ENCODE assay signal across 13 cellular contexts in the genomic region with DNA sequence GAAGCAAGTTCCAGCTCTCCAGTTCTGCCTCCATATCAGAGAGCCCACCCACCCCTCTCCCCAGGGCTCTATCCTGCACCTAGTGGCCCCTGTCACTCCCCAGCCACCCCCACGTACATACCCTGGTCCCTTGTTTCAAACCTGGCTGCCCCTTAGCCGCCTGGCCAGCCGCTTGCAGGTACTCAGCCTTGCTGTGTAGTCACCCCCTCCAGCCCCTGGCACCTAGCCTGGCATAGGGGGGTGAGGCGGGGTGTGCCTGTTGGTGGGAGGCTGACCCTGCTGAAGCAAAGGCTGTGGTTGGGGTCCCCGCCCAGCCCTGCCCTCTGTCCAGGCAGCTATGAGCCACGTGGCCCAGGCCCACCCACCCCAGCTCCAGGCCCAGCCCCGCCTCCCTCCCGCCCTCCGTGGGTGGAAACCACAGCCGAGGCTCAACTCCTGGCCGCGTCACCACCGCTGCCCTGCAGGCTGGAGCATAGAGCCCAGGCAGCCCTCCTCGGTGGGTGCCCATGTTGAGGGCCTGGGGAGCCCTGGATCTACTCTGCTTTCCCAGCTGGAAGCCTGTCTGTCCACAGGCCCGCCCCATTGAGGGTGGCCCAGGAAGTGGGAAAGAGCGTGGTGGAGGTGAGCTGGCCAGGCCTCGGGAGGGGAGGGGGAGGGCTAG. TPM values are rescaled to one million over a fixed set of nuclear protein-coding genes. Genes with fewer than 3 reads are reported as not detected.
DNase-seq lines count a peak whose midpoint lies in the region; ATAC-seq, FAIRE-seq and TF ChIP-seq lines count a peak whose summit lies in the region.
"Had no signal": no experiment of that assay in that cellular context is flagged by ENCODE, and none has a peak within 500 bp of the region (broad histone marks: within the 10 kb centered on the region; RNA-seq: fewer than 3 reads in every experiment).

No MANE protein-coding gene starts in this region.

- peak; percentile 44 for ATAC-seq in activated T-helper 17 cell treated with anti-CD3 and anti-CD28 coated beads, Interleukin-2, amount 50 U/mL, for 72 hours (replicated peaks)
- ATAC-seq: stimulated activated effector memory CD8-positive, alpha-beta T cell treated with anti-CD3 and anti-CD28 coated beads, Interleukin-12 subunit alpha, Interleukin-12 subunit beta, amount 100 ng/mL, for 72 hours had no signal

- H3K4me3 ChIP-seq in keratinocyte (ENCODE audit: control insufficient read depth in 2 of 3, extremely low read depth in 1 of 3, insufficient read depth in 2 of 3, low read depth in 1 of 3, low read length in 3 of 3) = no peak overlapping the region

- peak overlapping the region; percentile 3 for H3K4me2 ChIP-seq in keratinocyte (ENCODE audit: control insufficient read depth, extremely low read depth, insufficient read depth, low read depth, low read length)

- no peaks in the 10 kb centered on the region for H3K27me3 Mint-ChIP-seq in activated T-helper 17 cell treated with anti-CD3 and anti-CD28 coated beads, Interleukin-2, amount 50 U/mL, for 72 hours
- peaks cover 2 to 8% (median 2%) of the 10 kb centered on the region in 3 donors for H3K27me3 Mint-ChIP-seq in immature natural killer cell (ENCODE audit: low read depth in 3 of 3)
- H3K27me3 Mint-ChIP-seq: activated naive CD4-positive, alpha-beta T cell treated with anti-CD3 and anti-CD28 coated beads, Interleukin-2, amount 50 U/mL, for 24 hours had no signal

- H3K9me1 ChIP-seq in keratinocyte (ENCODE audit: control insufficient read depth, extremely low read depth, insufficient read depth, low read length) = peaks cover 4% of the 10 kb centered on the region

- no peaks in the 10 kb centered on the region for H3K9me3 ChIP-seq in keratinocyte (ENCODE audit: control insufficient read depth, low read depth, low read length)

- peaks cover 3% of the 10 kb centered on the region for H4K20me1 ChIP-seq in keratinocyte (ENCODE audit: control insufficient read depth, extremely low read depth, insufficient read depth, low read length)

- H3K9ac ChIP-seq in keratinocyte (ENCODE audit: control insufficient read depth, extremely low read depth, insufficient read depth, low read length) = no peak overlapping the region

- no peaks in the 10 kb centered on the region for H3K9me3 Mint-ChIP-seq in activated T-helper 17 cell treated with anti-CD3 and anti-CD28 coated beads, Interleukin-2, amount 50 U/mL, for 72 hours
- H3K9me3 Mint-ChIP-seq in immature natural killer cell = no peaks in the 10 kb centered on the region
- H3K9me3 Mint-ChIP-seq: activated naive CD4-positive, alpha-beta T cell treated with anti-CD3 and anti-CD28 coated beads, Interleukin-2, amount 50 U/mL, for 24 hours; stimulated activated effector memory CD8-positive, alpha-beta T cell treated with anti-CD3 and anti-CD28 coated beads, Interleukin-12 subunit alpha, Interleukin-12 subunit beta, amount 100 ng/mL, for 72 hours had no signal

- H3K36me3 ChIP-seq in keratinocyte (ENCODE audit: control insufficient read depth in 2 of 2, extremely low read depth in 1 of 2, insufficient read depth in 2 of 2, low read length in 2 of 2) = no peaks in the 10 kb centered on the region

- no peak for TF ChIP-seq CTCF in keratinocyte (optimal IDR thresholded peaks at IDR 0.05 in 1 of 3, IDR thresholded peaks at IDR 0.05 in 1 of 3, conservative IDR thresholded peaks at IDR 0.05 in 1 of 3; ENCODE audit: extremely low read depth in 1 of 3, insufficient read depth in 2 of 3, low read length in 3 of 3)

- dilution Hi-C loops in keratinocyte (cut with MboI; ENCODE audit: extremely low pct_ligation_motif_present, low sequenced_read_pairs) = no loop called here

- FAIRE-seq in keratinocyte (lab: Jason Lieb, UNC) (no peak), RCC 7860 (lab: Jason Lieb, UNC) (no peak)
- FAIRE-seq: endometrium had no signal

- no peaks in the 10 kb centered on the region for H3K36me3 Mint-ChIP-seq in activated T-helper 17 cell treated with anti-CD3 and anti-CD28 coated beads, Interleukin-2, amount 50 U/mL, for 72 hours (ENCODE audit: low read depth)
- H3K36me3 Mint-ChIP-seq in immature natural killer cell = no peaks in the 10 kb centered on the region
- H3K36me3 Mint-ChIP-seq: activated naive CD4-positive, alpha-beta T cell treated with anti-CD3 and anti-CD28 coated beads, Interleukin-2, amount 50 U/mL, for 24 hours had no signal

- no peak overlapping the region for H3K27ac Mint-ChIP-seq in activated T-helper 17 cell treated with anti-CD3 and anti-CD28 coated beads, Interleukin-2, amount 50 U/mL, for 72 hours
- no peak overlapping the region for H3K27ac Mint-ChIP-seq in immature natural killer cell
- H3K27ac Mint-ChIP-seq: activated naive CD4-positive, alpha-beta T cell treated with anti-CD3 and anti-CD28 coated beads, Interleukin-2, amount 50 U/mL, for 24 hours; stimulated activated effector memory CD8-positive, alpha-beta T cell treated with anti-CD3 and anti-CD28 coated beads, Interleukin-12 subunit alpha, Interleukin-12 subunit beta, amount 100 ng/mL, for 72 hours had no signal

- DNase-seq in ELR (ENCODE audit: low read depth) = peak; percentile 18
- no peak for DNase-seq in keratinocyte (ENCODE audit: low read depth, low spot score)
- peak; percentile 39 for DNase-seq in stimulated activated CD8-positive, alpha-beta memory T cell treated with anti-CD3 and anti-CD28 coated beads, Interleukin-4, amount 100 ng/mL, for 48 hours
- no peak for DNase-seq in MV-4-11 (lab: John Stamatoyannopoulos, UW)
- DNase-seq in immature natural killer cell = no peak
- no peak for DNase-seq in RCC 7860 (ENCODE audit: low spot score)
- DNase-seq: GDM1, NCI-H187 had no signal

- H3K4me3 Mint-ChIP-seq in activated T-helper 17 cell treated with anti-CD3 and anti-CD28 coated beads, Interleukin-2, amount 50 U/mL, for 72 hours = no peak overlapping the region
- no peak overlapping the region for H3K4me3 Mint-ChIP-seq in immature natural killer cell
- H3K4me3 Mint-ChIP-seq: activated naive CD4-positive, alpha-beta T cell treated with anti-CD3 and anti-CD28 coated beads, Interleukin-2, amount 50 U/mL, for 24 hours; stimulated activated effector memory CD8-positive, alpha-beta T cell treated with anti-CD3 and anti-CD28 coated beads, Interleukin-12 subunit alpha, Interleukin-12 subunit beta, amount 100 ng/mL, for 72 hours had no signal

- no peak overlapping the region for H3K27ac ChIP-seq in keratinocyte (ENCODE audit: control insufficient read depth, insufficient read depth, low read length)

- H2AFZ ChIP-seq in keratinocyte (ENCODE audit: control insufficient read depth, low read length) = no peak overlapping the region

- H3K4me1 Mint-ChIP-seq in activated T-helper 17 cell treated with anti-CD3 and anti-CD28 coated beads, Interleukin-2, amount 50 U/mL, for 72 hours = peaks cover 13% of the 10 kb centered on the region
- H3K4me1 Mint-ChIP-seq in immature natural killer cell = peaks cover 37 to 49% of the 10 kb centered on the region in 2 donors

- peaks cover 49% of the 10 kb centered on the region for H3K4me1 ChIP-seq in keratinocyte (ENCODE audit: control insufficient read depth, extremely low read depth, insufficient read depth, low read length)

- peaks cover 61% of the 10 kb centered on the region for H3K79me2 ChIP-seq in keratinocyte (ENCODE audit: control insufficient read depth, insufficient read depth, low read length)

- H3K27me3 ChIP-seq in keratinocyte (ENCODE audit: control insufficient read depth, extremely low read depth, insufficient read depth, low read length) = no peaks in the 10 kb centered on the region

RNA-seq across cellular contexts. Expression of a gene that starts 30.8 kb away (rescaled TPM):
- 10 to 100 TPM; 17.8 to 18.4 TPM for total RNA-seq in activated T-helper 17 cell treated with anti-CD3 and anti-CD28 coated beads, Interleukin-2, amount 50 U/mL, for 72 hours
- polyA plus RNA-seq in keratinocyte (9.8 to 17.4 TPM (median 11.2 TPM) in 3 replicates), immature natural killer cell (1 to 10 TPM in 2 of 3 donors, under 1 TPM in 1; 0.68 to 2.1 (median 1.5) TPM)
- 6.2 TPM for polyA plus RNA-seq in keratinocyte (2011; ENCODE audit: low read depth)
- polyA plus RNA-seq in keratinocyte (2011; cell fraction: cytosol; rRNA removed) = 11.7 and 28.7 TPM in 2 replicates
- 13.9 and 23.4 TPM in 2 replicates for polyA plus RNA-seq in keratinocyte (2011; cell fraction: nucleus; rRNA removed)
- polyA plus RNA-seq in keratinocyte (2012; ENCODE audit: low replicate concordance) = 16.8 and 24.1 TPM in 2 replicates
- polyA minus RNA-seq in keratinocyte = 14.1 to 49.3 TPM (median 15.5 TPM) in 3 replicates
- 48.3 TPM for polyA minus RNA-seq in keratinocyte (2011; cell fraction: cytosol; rRNA and poly(A)+ RNA removed)
- polyA minus RNA-seq in keratinocyte (2011; cell fraction: nucleus; rRNA and poly(A)+ RNA removed) = 15.3 and 16.8 TPM in 2 replicates

RNA-seq across cellular contexts. Expression of a gene that starts 40.4 kb away (rescaled TPM):
- not detected for total RNA-seq in activated T-helper 17 cell treated with anti-CD3 and anti-CD28 coated beads, Interleukin-2, amount 50 U/mL, for 72 hours
- polyA plus RNA-seq in keratinocyte (2.3 to 6.0 TPM (median 2.8 TPM) in 3 replicates), immature natural killer cell (not detected)
- 45.2 TPM for polyA plus RNA-seq in keratinocyte (2011; ENCODE audit: low read depth)
- 3.4 and 7.5 TPM in 2 replicates for polyA plus RNA-seq in keratinocyte (2011; cell fraction: cytosol; rRNA removed)
- 5.6 and 8.5 TPM in 2 replicates for polyA plus RNA-seq in keratinocyte (2011; cell fraction: nucleus; rRNA removed)
- 3.4 and 134 TPM in 2 replicates for polyA plus RNA-seq in keratinocyte (2012; ENCODE audit: low replicate concordance)
- polyA minus RNA-seq in keratinocyte = 3.1 to 9.1 TPM (median 3.8 TPM) in 3 replicates
- polyA minus RNA-seq in keratinocyte (2011; cell fraction: cytosol; rRNA and poly(A)+ RNA removed) = 4.6 TPM
- polyA minus RNA-seq in keratinocyte (2011; cell fraction: nucleus; rRNA and poly(A)+ RNA removed) = 3.6 and 5.6 TPM in 2 replicates
- total RNA-seq: liver had no signal
- polyA plus RNA-seq: liver had no signal

RNA-seq across cellular contexts. Expression of a gene that starts 47.7 kb away (rescaled TPM):
- total RNA-seq in activated T-helper 17 cell treated with anti-CD3 and anti-CD28 coated beads, Interleukin-2, amount 50 U/mL, for 72 hours = not detected
- not detected in 3 replicates for polyA plus RNA-seq in keratinocyte
- not detected for polyA plus RNA-seq in keratinocyte (2011; ENCODE audit: low read depth)
- polyA plus RNA-seq in keratinocyte (2011; cell fraction: cytosol; rRNA removed) = not detected in 2 replicates
- not detected in 2 replicates for polyA plus RNA-seq in keratinocyte (2011; cell fraction: nucleus; rRNA removed)
- 0.61 TPM in 1 of 2 replicates, not detected in the other for polyA plus RNA-seq in keratinocyte (2012; ENCODE audit: low replicate concordance)
- not detected in 3 replicates for polyA minus RNA-seq in keratinocyte
- not detected for polyA minus RNA-seq in keratinocyte (2011; cell fraction: cytosol; rRNA and poly(A)+ RNA removed)
- not detected in 2 replicates for polyA minus RNA-seq in keratinocyte (2011; cell fraction: nucleus; rRNA and poly(A)+ RNA removed)
- polyA plus RNA-seq in immature natural killer cell = not detected
- total RNA-seq: liver had no signal
- polyA plus RNA-seq: liver had no signal

Comparison
In these comparisons a context has a peak if more than half of its experiments do, and no peak if none do; other contexts are left out.
1. DNase-seq: peak in ELR (single experiment) and stimulated activated CD8-positive, alpha-beta memory T cell treated with anti-CD3 and anti-CD28 coated beads, Interleukin-4, amount 100 ng/mL, for 48 hours (single experiment); none in keratinocyte (single experiment), MV-4-11 (single experiment), immature natural killer cell (0 of 3) and RCC 7860 (single experiment).